Comparison of ENCODE assay signal across 23 cellular contexts in the genomic region with DNA sequence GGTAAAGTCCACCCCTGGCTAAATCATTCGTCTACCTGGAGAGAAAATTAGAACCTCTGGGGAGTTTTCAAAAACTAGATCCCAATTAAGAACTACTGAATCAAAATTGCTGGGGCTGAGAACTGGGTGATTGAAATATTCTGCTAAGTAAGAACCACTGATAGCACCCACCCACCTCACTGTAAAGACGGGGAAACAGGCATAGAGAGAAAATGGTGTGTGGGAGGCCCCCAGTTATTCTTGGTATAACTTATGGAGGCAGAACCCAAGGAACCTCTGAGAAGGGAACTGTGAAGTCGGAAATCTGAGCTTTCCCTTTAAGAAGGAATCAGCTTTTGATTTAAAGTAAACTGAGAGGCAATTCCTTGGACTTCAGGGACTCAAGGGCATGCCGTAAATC. TPM values are rescaled to one million over a fixed set of nuclear protein-coding genes. Genes with fewer than 3 reads are reported as not detected.
DNase-seq lines count a peak whose midpoint lies in the region; ATAC-seq, FAIRE-seq and TF ChIP-seq lines count a peak whose summit lies in the region.
"Had no signal": no experiment of that assay in that cellular context is flagged by ENCODE, and none has a peak within 500 bp of the region (broad histone marks: within the 10 kb centered on the region; RNA-seq: fewer than 3 reads in every experiment).

No MANE protein-coding gene starts in this region.

- H3K4me2 ChIP-seq in mesendoderm (ENCODE audit: low read length) = no peak overlapping the region
- H3K4me2 ChIP-seq: BLaER1 had no signal

- H3K4me3 ChIP-seq in dorsolateral prefrontal cortex = peak overlapping the region in 28 of 59 donors; percentile 2 to 44 (median 26)
- H3K4me3 ChIP-seq in mesendoderm (ENCODE audit: low read length) = no peak overlapping the region
- no peak overlapping the region for H3K4me3 ChIP-seq in skeletal muscle tissue (ENCODE audit: low read length in 3 of 3)
- H3K4me3 ChIP-seq: BLaER1, ovary had no signal

- no peak for TF ChIP-seq CTCF in dorsolateral prefrontal cortex (IDR thresholded peaks at IDR 0.05 in 54 of 56, conservative IDR thresholded peaks at IDR 0.05 in 2 of 56; ENCODE audit: low read depth in 1 of 56, partially characterized antibody in 56 of 56)
- TF ChIP-seq CTCF in GM13976 (IDR thresholded peaks at IDR 0.05; ENCODE audit: borderline replicate concordance, control extremely low read depth, extremely low read depth, insufficient read depth, missing control alignments) = no peak

- in situ Hi-C loops in GM13976 (cut with MboI; ENCODE audit: low sequenced_read_pairs, unreplicated experiment) = no loop called here

- H3K9ac ChIP-seq in mesendoderm (ENCODE audit: low read length) = no peak overlapping the region
- H3K9ac ChIP-seq in skeletal muscle tissue (ENCODE audit: low read depth in 1 of 3, low read length in 3 of 3) = no peak overlapping the region
- H3K9ac ChIP-seq: BLaER1 had no signal

- H4K8ac ChIP-seq in mesendoderm (ENCODE audit: low read depth, low read length) = no peak overlapping the region

- H3K27ac ChIP-seq in dorsolateral prefrontal cortex (peak overlapping the region in 30 of 59 donors; percentile 11 to 68 (median 44)), mesendoderm (ENCODE audit: low read depth, low read length) (no peak overlapping the region), skeletal muscle tissue (ENCODE audit: low read depth, low read length) (peak overlapping the region; percentile 19)
- H3K27ac ChIP-seq: BLaER1 had no signal

- ATAC-seq in GM21717 (IDR thresholded peaks at IDR 0.05; ENCODE audit: unreplicated experiment) = no peak
- ATAC-seq: activated CD8-positive, alpha-beta T cell treated with anti-CD3 and anti-CD28 coated beads for 36 hours; activated naive CD8-positive, alpha-beta T cell treated with anti-CD3 and anti-CD28 coated beads, Interleukin-2, amount 50 U/mL, for 24 hours; naive thymus-derived CD4-positive, alpha-beta T cell; PC-3 had no signal

- H3K18ac ChIP-seq in mesendoderm (ENCODE audit: low read length) = peak overlapping the region; percentile 9

- peak overlapping the region; percentile 70 for H3K23ac ChIP-seq in mesendoderm (ENCODE audit: low read length)

- H2AK5ac ChIP-seq in mesendoderm (ENCODE audit: low read length) = no peak overlapping the region

- DNase-seq in CD1c-positive myeloid dendritic cell (ENCODE audit: extremely low spot score) = peak; percentile 34
- peak in 1 of 10 donors; percentile 27 for DNase-seq in dorsolateral prefrontal cortex
- no peak for DNase-seq in mesendoderm
- no peak for DNase-seq in GM13976 (ENCODE audit: low spot score)
- no peak for DNase-seq in cerebellar nuclear complex (lab: John Stamatoyannopoulos, UW)
- DNase-seq in urothelium cell line (ENCODE audit: low spot score) = no peak
- DNase-seq: activated CD8-positive, alpha-beta T cell treated with anti-CD3 and anti-CD28 coated beads for 36 hours; activated effector memory CD4-positive, alpha-beta T cell treated with anti-CD3 and anti-CD28 coated beads, Interleukin-2, amount 50 U/mL, for 16 hours; activated naive CD8-positive, alpha-beta T cell treated with anti-CD3 and anti-CD28 coated beads, Interleukin-2, amount 50 U/mL, for 24 hours; DMS79 treated with DMSO at 0.1 percent for 48 hours; H7; kidney glomerular epithelial cell; naive thymus-derived CD4-positive, alpha-beta T cell; NCI-H1436 treated with DMSO at 0.1 percent for 48 hours; NCI-H510A treated with DMSO at 0.1 percent for 48 hours; PC-3; SHP77; SW 1271; T1000 had no signal

- no peaks in the 10 kb centered on the region for H3K9me3 ChIP-seq in skeletal muscle tissue (ENCODE audit: control insufficient read depth in 3 of 3, low read length in 3 of 3)
- H3K9me3 ChIP-seq: BLaER1, ovary had no signal

- H3K27me3 ChIP-seq in dorsolateral prefrontal cortex (no peaks in the 10 kb centered on the region), mesendoderm (ENCODE audit: insufficient read depth, low read length, poor library complexity) (no peaks in the 10 kb centered on the region), skeletal muscle tissue (ENCODE audit: control insufficient read depth in 3 of 3, insufficient read depth in 3 of 3, low read length in 3 of 3) (peaks cover 0 to 3% (median 0%) of the 10 kb centered on the region in 3 donors)
- H3K27me3 ChIP-seq: BLaER1, ovary had no signal

- no peak overlapping the region for H3K56ac ChIP-seq in mesendoderm (ENCODE audit: low read length)

- H3K36me3 ChIP-seq in mesendoderm (ENCODE audit: control insufficient read depth, insufficient read depth, low read length) (no peaks in the 10 kb centered on the region), skeletal muscle tissue (ENCODE audit: control insufficient read depth in 3 of 3, insufficient read depth in 3 of 3, low read length in 3 of 3) (no peaks in the 10 kb centered on the region)
- H3K36me3 ChIP-seq: BLaER1, ovary had no signal

- intact Hi-C loops in dorsolateral prefrontal cortex (cut with DNase I) = no loop called here

- WGBS in mesendoderm (ENCODE audit: extremely low coverage, insufficient coverage, low lambda C conversion rate) = no CpG with 5 or more reads among the region's 4 CpGs

- H3K79me1 ChIP-seq in mesendoderm (ENCODE audit: low read length) = no peaks in the 10 kb centered on the region

- H2BK120ac ChIP-seq in mesendoderm (ENCODE audit: low read depth, low read length) = no peak overlapping the region

- no peaks in the 10 kb centered on the region for H3K79me2 ChIP-seq in mesendoderm (ENCODE audit: control insufficient read depth, insufficient read depth, low read length)

- FAIRE-seq in urothelium cell line (lab: Jason Lieb, UNC) = no peak

- H4K5ac ChIP-seq in mesendoderm (ENCODE audit: low read length) = no peak overlapping the region

- H3K4me1 ChIP-seq in mesendoderm (ENCODE audit: control insufficient read depth, low read depth, low read length) (no peaks in the 10 kb centered on the region), skeletal muscle tissue (ENCODE audit: control insufficient read depth in 3 of 3, insufficient read depth in 3 of 3, low read length in 3 of 3) (peaks cover 5 to 21% (median 7%) of the 10 kb centered on the region in 3 donors)

- H2BK15ac ChIP-seq in mesendoderm (replicated peaks; ENCODE audit: low read depth) = no peak overlapping the region

- H2BK5ac ChIP-seq in mesendoderm (ENCODE audit: low read length) = peak overlapping the region; percentile 15

- H3K4ac ChIP-seq in mesendoderm (ENCODE audit: low read depth, low read length) = no peak overlapping the region

RNA-seq across cellular contexts. Expression of a gene that starts 53.1 kb away (rescaled TPM):
- total RNA-seq in dorsolateral prefrontal cortex = 100 to 1,000 TPM in 3 of 120 experiments, 10 to 100 TPM in 117; 39.2 to 105 (median 77.5) TPM
- polyA plus RNA-seq in mesendoderm (2013, experiment 1 of 2) = 12.7 TPM
- polyA plus RNA-seq in mesendoderm (2013, experiment 2 of 2) = 12.3 TPM
- total RNA-seq in skeletal muscle tissue = 4.7 TPM
